1 cellular context compared by ENCODE assay signal in the genomic region with DNA sequence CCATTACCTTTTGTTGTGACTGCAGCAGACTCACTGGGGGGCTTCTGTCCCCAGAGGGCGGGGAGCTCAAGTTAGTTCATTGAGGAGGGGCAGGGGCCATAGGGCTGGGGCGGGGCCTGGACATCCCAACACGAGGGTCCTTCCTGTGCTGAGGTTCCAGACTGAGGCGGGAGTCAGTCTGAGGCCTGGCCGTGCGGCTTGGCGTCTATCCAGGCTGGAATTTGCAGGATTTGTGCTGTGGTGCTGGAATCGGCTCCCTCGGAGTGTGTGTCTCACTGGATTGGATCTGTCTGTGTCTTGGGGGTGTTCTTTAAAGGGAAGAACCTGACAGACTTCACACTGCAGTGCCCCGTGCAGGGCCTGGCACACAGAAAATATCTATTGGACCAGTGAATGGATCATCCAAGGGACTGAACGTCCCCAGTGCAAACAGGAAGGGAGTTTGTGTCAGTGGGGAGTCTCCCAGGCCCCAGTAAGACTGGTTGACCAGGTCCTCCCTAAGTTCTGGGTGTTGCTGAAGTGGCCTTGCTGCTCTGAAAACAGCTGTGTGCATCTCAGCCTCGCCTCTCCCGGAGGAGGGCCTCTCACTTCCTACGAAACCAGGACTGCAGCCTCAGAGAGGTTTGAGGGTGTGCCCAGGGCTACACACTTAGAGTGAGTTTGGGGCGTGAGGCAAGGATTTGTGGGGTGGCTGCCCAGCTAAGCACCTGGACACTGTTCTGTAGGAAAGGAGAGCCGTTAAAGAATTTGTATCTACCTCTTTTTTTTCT.
TF ChIP-seq lines count a peak whose summit lies in the region.

No MANE protein-coding gene starts in this region.

TF ChIP-seq in GM12878, 131 proteins besides CTCF, POLR2A, EP300 and RAD21:
- TF ChIP-seq, protein P1, sequence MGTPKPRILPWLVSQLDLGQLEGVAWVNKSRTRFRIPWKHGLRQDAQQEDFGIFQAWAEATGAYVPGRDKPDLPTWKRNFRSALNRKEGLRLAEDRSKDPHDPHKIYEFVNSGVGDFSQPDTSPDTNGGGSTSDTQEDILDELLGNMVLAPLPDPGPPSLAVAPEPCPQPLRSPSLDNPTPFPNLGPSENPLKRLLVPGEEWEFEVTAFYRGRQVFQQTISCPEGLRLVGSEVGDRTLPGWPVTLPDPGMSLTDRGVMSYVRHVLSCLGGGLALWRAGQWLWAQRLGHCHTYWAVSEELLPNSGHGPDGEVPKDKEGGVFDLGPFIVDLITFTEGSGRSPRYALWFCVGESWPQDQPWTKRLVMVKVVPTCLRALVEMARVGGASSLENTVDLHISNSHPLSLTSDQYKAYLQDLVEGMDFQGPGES (IDR thresholded peaks at IDR 0.05), result no peak
TF ChIP-seq in GM12878: peak in this region for 0.
